31 cellular contexts compared by ENCODE assay signal in genomic region chr15:39059886-39060285, GRCh38.
"Had no signal": no experiment of that assay in that cellular context is flagged by ENCODE, and none has a peak within 500 bp of the region (broad histone marks: within the 10 kb centered on the region; RNA-seq: fewer than 3 reads in every experiment).

No MANE protein-coding gene starts in this region.

- H3K27ac Mint-ChIP-seq: activated CD4-positive, alpha-beta T cell treated with anti-CD3 and anti-CD28 coated beads, Interleukin-2, amount 10 ng/mL, durations not matched to agents 7 days and 5 days; activated CD8-positive, alpha-beta T cell treated with anti-CD3 and anti-CD28 coated beads for 36 hours; activated naive CD8-positive, alpha-beta T cell; activated T-helper 17 cell treated with anti-CD3 and anti-CD28 coated beads, Interleukin-2, amount 50 U/mL, for 72 hours; effector memory CD8-positive, alpha-beta T cell had no signal

- H3K36me3 Mint-ChIP-seq: activated naive CD8-positive, alpha-beta T cell had no signal

- H3K4me2 ChIP-seq: hepatocyte had no signal

- H3K4me1 Mint-ChIP-seq: activated CD4-positive, alpha-beta T cell treated with anti-CD3 and anti-CD28 coated beads, Interleukin-2, amount 10 ng/mL, durations not matched to agents 7 days and 5 days; activated T-helper 17 cell treated with anti-CD3 and anti-CD28 coated beads, Interleukin-2, amount 50 U/mL, for 72 hours had no signal

- H3K4me3 ChIP-seq: body of pancreas, esophagus muscularis mucosa, gastrocnemius medialis, heart right ventricle, hepatocyte had no signal

- H3K4me3 Mint-ChIP-seq: activated CD4-positive, alpha-beta T cell treated with anti-CD3 and anti-CD28 coated beads, Interleukin-2, amount 10 ng/mL, durations not matched to agents 7 days and 5 days; activated CD8-positive, alpha-beta T cell treated with anti-CD3 and anti-CD28 coated beads for 36 hours; activated naive CD8-positive, alpha-beta T cell; activated T-cell treated with anti-CD3 and anti-CD28 coated beads, Interleukin-2, amount 50 U/mL, for 4 hours; activated T-helper 17 cell treated with anti-CD3 and anti-CD28 coated beads, Interleukin-2, amount 50 U/mL, for 72 hours; effector memory CD8-positive, alpha-beta T cell had no signal

- DNase-seq: activated CD4-positive, alpha-beta T cell treated with anti-CD3 and anti-CD28 coated beads for 1 hour; activated CD4-positive, alpha-beta T cell treated with anti-CD3 and anti-CD28 coated beads for 4 hours; activated CD4-positive, alpha-beta T cell treated with anti-CD3 and anti-CD28 coated beads, Interleukin-2, amount 10 ng/mL, durations not matched to agents 7 days and 5 days; activated CD4-positive, alpha-beta T cell treated with anti-CD3 and anti-CD28 coated beads, Interleukin-2, amount 50 U/mL, for 48 hours; activated CD4-positive, CD25-positive, alpha-beta regulatory T cell; activated CD8-positive, alpha-beta memory T cell treated with anti-CD3 and anti-CD28 coated beads for 24 hours; activated CD8-positive, alpha-beta T cell treated with anti-CD3 and anti-CD28 coated beads for 36 hours; activated effector memory CD4-positive, alpha-beta T cell treated with Interleukin-2 at 50 U/mL for 16 hours; activated gamma-delta T cell treated with Interleukin-2 at 50 U/mL for 16 hours; activated naive CD4-positive, alpha-beta T cell treated with anti-CD3 and anti-CD28 coated beads, Interleukin-2, amount 50 U/mL, for 16 hours; activated naive CD4-positive, alpha-beta T cell treated with Interleukin-2 at 50 U/mL for 16 hours; activated T-cell treated with anti-CD3 and anti-CD28 coated beads, Interleukin-2, amount 50 U/mL, for 4 hours; amniotic stem cell; anterior cingulate cortex; body of pancreas; caudate nucleus; cortex of kidney; dermis blood vessel endothelial cell; effector CD4-positive, alpha-beta T cell; effector memory CD8-positive, alpha-beta T cell; erythroblast; foreskin keratinocyte; gastrocnemius medialis; glutamatergic neuron; heart right ventricle; T-helper 2 cell had no signal

- ATAC-seq: activated CD8-positive, alpha-beta T cell treated with anti-CD3 and anti-CD28 coated beads for 36 hours; activated T-cell treated with anti-CD3 and anti-CD28 coated beads, Interleukin-2, amount 50 U/mL, for 4 hours; activated T-helper 17 cell treated with anti-CD3 and anti-CD28 coated beads, Interleukin-2, amount 50 U/mL, for 72 hours; body of pancreas; effector memory CD8-positive, alpha-beta T cell; foreskin keratinocyte; gastrocnemius medialis; heart right ventricle had no signal

- H3K4me1 ChIP-seq: body of pancreas, foreskin keratinocyte, gastrocnemius medialis had no signal

- H3K27ac ChIP-seq: body of pancreas, foreskin keratinocyte, gastrocnemius medialis, heart right ventricle, hepatocyte had no signal

- H3K9me3 Mint-ChIP-seq: activated CD4-positive, alpha-beta T cell treated with anti-CD3 and anti-CD28 coated beads, Interleukin-2, amount 10 ng/mL, durations not matched to agents 7 days and 5 days; activated CD8-positive, alpha-beta T cell treated with anti-CD3 and anti-CD28 coated beads for 36 hours; activated T-cell treated with anti-CD3 and anti-CD28 coated beads, Interleukin-2, amount 50 U/mL, for 4 hours; activated T-helper 17 cell treated with anti-CD3 and anti-CD28 coated beads, Interleukin-2, amount 50 U/mL, for 72 hours; effector memory CD8-positive, alpha-beta T cell had no signal

- H3K9me3 ChIP-seq: body of pancreas, esophagus muscularis mucosa, gastrocnemius medialis, heart right ventricle had no signal

- FAIRE-seq: colon had no signal

- H3K36me3 ChIP-seq: esophagus muscularis mucosa, gastrocnemius medialis, heart right ventricle had no signal

- H3K79me2 ChIP-seq: hepatocyte had no signal

- H3K27me3 ChIP-seq: body of pancreas, esophagus muscularis mucosa, foreskin keratinocyte, gastrocnemius medialis, heart right ventricle, hepatocyte had no signal

- H2AFZ ChIP-seq: hepatocyte had no signal
